Comparison of ENCODE assay signal across 1 cellular context in the genomic region with DNA sequence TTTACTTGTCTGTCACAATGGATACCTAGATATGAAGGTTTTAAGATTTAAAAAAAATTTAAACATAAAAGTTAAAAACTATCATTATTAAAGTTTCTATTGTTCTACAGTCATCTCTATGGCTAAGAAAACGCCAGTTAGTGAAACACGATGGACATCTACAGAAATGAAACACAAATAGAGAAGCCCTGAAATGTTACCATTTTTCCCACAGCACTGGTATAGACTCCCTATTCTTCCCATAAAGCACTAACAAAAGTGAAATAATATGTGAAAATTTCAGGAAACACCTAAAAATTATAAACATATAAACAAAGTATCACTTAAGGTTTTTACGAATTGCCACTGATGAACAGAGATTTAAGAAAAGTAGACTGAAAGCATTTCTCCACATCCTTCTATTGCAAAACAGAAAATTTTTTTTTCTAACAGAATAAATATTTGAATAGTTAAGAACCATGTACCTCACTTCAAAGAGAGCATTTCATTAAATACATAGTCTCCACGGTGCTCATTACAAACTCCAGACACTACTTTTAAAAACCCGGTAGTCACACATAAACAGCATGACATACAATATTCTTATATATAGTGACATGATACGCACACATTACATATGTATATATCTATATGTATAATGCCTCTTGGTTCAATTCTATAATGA.
TF ChIP-seq lines count a peak whose summit lies in the region.

No MANE protein-coding gene starts in this region.

TF ChIP-seq in HepG2, 621 proteins besides CTCF, POLR2A, EP300 and RAD21 (continued from another document and continues in another):
- TF ChIP-seq, protein P1, sequence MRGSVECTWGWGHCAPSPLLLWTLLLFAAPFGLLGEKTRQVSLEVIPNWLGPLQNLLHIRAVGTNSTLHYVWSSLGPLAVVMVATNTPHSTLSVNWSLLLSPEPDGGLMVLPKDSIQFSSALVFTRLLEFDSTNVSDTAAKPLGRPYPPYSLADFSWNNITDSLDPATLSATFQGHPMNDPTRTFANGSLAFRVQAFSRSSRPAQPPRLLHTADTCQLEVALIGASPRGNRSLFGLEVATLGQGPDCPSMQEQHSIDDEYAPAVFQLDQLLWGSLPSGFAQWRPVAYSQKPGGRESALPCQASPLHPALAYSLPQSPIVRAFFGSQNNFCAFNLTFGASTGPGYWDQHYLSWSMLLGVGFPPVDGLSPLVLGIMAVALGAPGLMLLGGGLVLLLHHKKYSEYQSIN (CRISPR knock-in tag; IDR thresholded peaks at IDR 0.05; ENCODE audit: borderline replicate concordance) = no peak
- TF ChIP-seq GABPA (IDR thresholded peaks at IDR 0.05; ENCODE audit: low read depth, low read length) (no peak), GABPA (CRISPR knock-in tag; IDR thresholded peaks at IDR 0.05; ENCODE audit: low read depth) (peak; percentile 19; the same call in 1 of the 2 replicates), GATA4 (IDR thresholded peaks at IDR 0.05; ENCODE audit: borderline replicate concordance, low read depth) (no peak; the same call in 1 of the 2 replicates), IRF2 (CRISPR knock-in tag; IDR thresholded peaks at IDR 0.05) (peak; percentile 29; the same call in 1 of the 2 replicates), ZNF251 (CRISPR knock-in tag; IDR thresholded peaks at IDR 0.05) (no peak), ZNF326 (CRISPR knock-in tag; IDR thresholded peaks at IDR 0.05; ENCODE audit: borderline replicate concordance) (no peak), FOXJ3 (CRISPR knock-in tag; IDR thresholded peaks at IDR 0.05; ENCODE audit: borderline replicate concordance) (peak; percentile 87; the same call in 1 of the 2 replicates), SMAD9 (CRISPR knock-in tag; IDR thresholded peaks at IDR 0.05) (no peak), ZSCAN9 (CRISPR knock-in tag; IDR thresholded peaks at IDR 0.05; ENCODE audit: borderline replicate concordance) (peak; percentile 66; the same call in 1 of the 2 replicates), EHMT2 (IDR thresholded peaks at IDR 0.05; ENCODE audit: borderline replicate concordance, low read depth, low read length) (no peak), MAF1 (CRISPR knock-in tag; IDR thresholded peaks at IDR 0.05; ENCODE audit: borderline replicate concordance) (no peak), DR1 (CRISPR knock-in tag; IDR thresholded peaks at IDR 0.05) (no peak), ATAD3A (CRISPR knock-in tag; IDR thresholded peaks at IDR 0.05) (no peak), TAF15 (IDR thresholded peaks at IDR 0.05; ENCODE audit: low read depth, low read length, poor library complexity, severe bottlenecking) (no peak), SETDB1 (CRISPR knock-in tag; IDR thresholded peaks at IDR 0.05; ENCODE audit: borderline replicate concordance) (no peak), TCF7L2 (IDR thresholded peaks at IDR 0.05; ENCODE audit: low read depth, low read length) (peak; percentile 87), GLI4 (CRISPR knock-in tag; IDR thresholded peaks at IDR 0.05; ENCODE audit: borderline replicate concordance) (no peak), PCBP1 (IDR thresholded peaks at IDR 0.05; ENCODE audit: borderline replicate concordance, low read depth, low read length) (no peak), TCF7 (IDR thresholded peaks at IDR 0.05; ENCODE audit: low read depth) (peak; percentile 88), PRMT3 (CRISPR knock-in tag; IDR thresholded peaks at IDR 0.05; ENCODE audit: borderline replicate concordance, low read depth) (no peak), ZNF773 (CRISPR knock-in tag; IDR thresholded peaks at IDR 0.05; ENCODE audit: borderline replicate concordance) (no peak)
- TF ChIP-seq, protein P2, sequence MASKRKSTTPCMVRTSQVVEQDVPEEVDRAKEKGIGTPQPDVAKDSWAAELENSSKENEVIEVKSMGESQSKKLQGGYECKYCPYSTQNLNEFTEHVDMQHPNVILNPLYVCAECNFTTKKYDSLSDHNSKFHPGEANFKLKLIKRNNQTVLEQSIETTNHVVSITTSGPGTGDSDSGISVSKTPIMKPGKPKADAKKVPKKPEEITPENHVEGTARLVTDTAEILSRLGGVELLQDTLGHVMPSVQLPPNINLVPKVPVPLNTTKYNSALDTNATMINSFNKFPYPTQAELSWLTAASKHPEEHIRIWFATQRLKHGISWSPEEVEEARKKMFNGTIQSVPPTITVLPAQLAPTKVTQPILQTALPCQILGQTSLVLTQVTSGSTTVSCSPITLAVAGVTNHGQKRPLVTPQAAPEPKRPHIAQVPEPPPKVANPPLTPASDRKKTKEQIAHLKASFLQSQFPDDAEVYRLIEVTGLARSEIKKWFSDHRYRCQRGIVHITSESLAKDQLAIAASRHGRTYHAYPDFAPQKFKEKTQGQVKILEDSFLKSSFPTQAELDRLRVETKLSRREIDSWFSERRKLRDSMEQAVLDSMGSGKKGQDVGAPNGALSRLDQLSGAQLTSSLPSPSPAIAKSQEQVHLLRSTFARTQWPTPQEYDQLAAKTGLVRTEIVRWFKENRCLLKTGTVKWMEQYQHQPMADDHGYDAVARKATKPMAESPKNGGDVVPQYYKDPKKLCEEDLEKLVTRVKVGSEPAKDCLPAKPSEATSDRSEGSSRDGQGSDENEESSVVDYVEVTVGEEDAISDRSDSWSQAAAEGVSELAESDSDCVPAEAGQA (IDR thresholded peaks at IDR 0.05; ENCODE audit: low read depth) = no peak
- TF ChIP-seq, protein P2 (CRISPR knock-in tag; IDR thresholded peaks at IDR 0.05; ENCODE audit: borderline replicate concordance) = no peak
- TF ChIP-seq, protein P3, sequence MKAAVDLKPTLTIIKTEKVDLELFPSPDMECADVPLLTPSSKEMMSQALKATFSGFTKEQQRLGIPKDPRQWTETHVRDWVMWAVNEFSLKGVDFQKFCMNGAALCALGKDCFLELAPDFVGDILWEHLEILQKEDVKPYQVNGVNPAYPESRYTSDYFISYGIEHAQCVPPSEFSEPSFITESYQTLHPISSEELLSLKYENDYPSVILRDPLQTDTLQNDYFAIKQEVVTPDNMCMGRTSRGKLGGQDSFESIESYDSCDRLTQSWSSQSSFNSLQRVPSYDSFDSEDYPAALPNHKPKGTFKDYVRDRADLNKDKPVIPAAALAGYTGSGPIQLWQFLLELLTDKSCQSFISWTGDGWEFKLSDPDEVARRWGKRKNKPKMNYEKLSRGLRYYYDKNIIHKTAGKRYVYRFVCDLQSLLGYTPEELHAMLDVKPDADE (CRISPR knock-in tag; IDR thresholded peaks at IDR 0.05) = no peak
- TF ChIP-seq, protein P4, sequence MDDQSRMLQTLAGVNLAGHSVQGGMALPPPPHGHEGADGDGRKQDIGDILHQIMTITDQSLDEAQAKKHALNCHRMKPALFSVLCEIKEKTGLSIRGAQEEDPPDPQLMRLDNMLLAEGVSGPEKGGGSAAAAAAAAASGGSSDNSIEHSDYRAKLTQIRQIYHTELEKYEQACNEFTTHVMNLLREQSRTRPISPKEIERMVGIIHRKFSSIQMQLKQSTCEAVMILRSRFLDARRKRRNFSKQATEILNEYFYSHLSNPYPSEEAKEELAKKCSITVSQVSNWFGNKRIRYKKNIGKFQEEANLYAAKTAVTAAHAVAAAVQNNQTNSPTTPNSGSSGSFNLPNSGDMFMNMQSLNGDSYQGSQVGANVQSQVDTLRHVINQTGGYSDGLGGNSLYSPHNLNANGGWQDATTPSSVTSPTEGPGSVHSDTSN (CRISPR knock-in tag; IDR thresholded peaks at IDR 0.05; ENCODE audit: borderline replicate concordance) = no peak
- TF ChIP-seq, protein P5, sequence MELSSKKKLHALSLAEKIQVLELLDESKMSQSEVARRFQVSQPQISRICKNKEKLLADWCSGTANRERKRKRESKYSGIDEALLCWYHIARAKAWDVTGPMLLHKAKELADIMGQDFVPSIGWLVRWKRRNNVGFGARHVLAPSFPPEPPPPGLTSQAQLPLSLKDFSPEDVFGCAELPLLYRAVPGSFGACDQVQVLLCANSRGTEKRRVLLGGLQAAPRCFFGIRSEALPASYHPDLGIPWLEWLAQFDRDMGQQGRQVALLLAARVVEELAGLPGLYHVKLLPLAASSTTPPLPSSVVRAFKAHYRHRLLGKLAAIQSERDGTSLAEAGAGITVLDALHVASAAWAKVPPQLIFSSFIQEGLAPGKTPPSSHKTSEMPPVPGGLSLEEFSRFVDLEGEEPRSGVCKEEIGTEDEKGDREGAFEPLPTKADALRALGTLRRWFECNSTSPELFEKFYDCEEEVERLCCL (CRISPR knock-in tag; IDR thresholded peaks at IDR 0.05; ENCODE audit: borderline replicate concordance) = no peak
- TF ChIP-seq, protein P6, sequence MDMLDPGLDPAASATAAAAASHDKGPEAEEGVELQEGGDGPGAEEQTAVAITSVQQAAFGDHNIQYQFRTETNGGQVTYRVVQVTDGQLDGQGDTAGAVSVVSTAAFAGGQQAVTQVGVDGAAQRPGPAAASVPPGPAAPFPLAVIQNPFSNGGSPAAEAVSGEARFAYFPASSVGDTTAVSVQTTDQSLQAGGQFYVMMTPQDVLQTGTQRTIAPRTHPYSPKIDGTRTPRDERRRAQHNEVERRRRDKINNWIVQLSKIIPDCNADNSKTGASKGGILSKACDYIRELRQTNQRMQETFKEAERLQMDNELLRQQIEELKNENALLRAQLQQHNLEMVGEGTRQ (IDR thresholded peaks at IDR 0.05; ENCODE audit: low read depth, low read length) = no peak
- TF ChIP-seq, protein P6 (CRISPR knock-in tag; IDR thresholded peaks at IDR 0.05; ENCODE audit: borderline replicate concordance) = no peak
- TF ChIP-seq, protein P7, sequence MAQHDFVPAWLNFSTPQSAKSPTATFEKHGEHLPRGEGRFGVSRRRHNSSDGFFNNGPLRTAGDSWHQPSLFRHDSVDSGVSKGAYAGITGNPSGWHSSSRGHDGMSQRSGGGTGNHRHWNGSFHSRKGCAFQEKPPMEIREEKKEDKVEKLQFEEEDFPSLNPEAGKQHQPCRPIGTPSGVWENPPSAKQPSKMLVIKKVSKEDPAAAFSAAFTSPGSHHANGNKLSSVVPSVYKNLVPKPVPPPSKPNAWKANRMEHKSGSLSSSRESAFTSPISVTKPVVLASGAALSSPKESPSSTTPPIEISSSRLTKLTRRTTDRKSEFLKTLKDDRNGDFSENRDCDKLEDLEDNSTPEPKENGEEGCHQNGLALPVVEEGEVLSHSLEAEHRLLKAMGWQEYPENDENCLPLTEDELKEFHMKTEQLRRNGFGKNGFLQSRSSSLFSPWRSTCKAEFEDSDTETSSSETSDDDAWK (CRISPR knock-in tag; IDR thresholded peaks at IDR 0.05) = no peak
- TF ChIP-seq, protein P8, sequence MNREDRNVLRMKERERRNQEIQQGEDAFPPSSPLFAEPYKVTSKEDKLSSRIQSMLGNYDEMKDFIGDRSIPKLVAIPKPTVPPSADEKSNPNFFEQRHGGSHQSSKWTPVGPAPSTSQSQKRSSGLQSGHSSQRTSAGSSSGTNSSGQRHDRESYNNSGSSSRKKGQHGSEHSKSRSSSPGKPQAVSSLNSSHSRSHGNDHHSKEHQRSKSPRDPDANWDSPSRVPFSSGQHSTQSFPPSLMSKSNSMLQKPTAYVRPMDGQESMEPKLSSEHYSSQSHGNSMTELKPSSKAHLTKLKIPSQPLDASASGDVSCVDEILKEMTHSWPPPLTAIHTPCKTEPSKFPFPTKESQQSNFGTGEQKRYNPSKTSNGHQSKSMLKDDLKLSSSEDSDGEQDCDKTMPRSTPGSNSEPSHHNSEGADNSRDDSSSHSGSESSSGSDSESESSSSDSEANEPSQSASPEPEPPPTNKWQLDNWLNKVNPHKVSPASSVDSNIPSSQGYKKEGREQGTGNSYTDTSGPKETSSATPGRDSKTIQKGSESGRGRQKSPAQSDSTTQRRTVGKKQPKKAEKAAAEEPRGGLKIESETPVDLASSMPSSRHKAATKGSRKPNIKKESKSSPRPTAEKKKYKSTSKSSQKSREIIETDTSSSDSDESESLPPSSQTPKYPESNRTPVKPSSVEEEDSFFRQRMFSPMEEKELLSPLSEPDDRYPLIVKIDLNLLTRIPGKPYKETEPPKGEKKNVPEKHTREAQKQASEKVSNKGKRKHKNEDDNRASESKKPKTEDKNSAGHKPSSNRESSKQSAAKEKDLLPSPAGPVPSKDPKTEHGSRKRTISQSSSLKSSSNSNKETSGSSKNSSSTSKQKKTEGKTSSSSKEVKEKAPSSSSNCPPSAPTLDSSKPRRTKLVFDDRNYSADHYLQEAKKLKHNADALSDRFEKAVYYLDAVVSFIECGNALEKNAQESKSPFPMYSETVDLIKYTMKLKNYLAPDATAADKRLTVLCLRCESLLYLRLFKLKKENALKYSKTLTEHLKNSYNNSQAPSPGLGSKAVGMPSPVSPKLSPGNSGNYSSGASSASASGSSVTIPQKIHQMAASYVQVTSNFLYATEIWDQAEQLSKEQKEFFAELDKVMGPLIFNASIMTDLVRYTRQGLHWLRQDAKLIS (CRISPR knock-in tag; IDR thresholded peaks at IDR 0.05) = no peak
